Comparison of ENCODE assay signal across 9 cellular contexts in genomic region chr14:61586539-61587396, GRCh38.
DNase-seq lines count a peak whose midpoint lies in the region; ATAC-seq and TF ChIP-seq lines count a peak whose summit lies in the region.
"Had no signal": no experiment of that assay in that cellular context is flagged by ENCODE, and none has a peak within 500 bp of the region (broad histone marks: within the 10 kb centered on the region; RNA-seq: fewer than 3 reads in every experiment).

No MANE protein-coding gene starts in this region.

- in situ Hi-C loops in transverse colon (cut with MboI; ENCODE audit: low pct_ligation_motif_present in 1 of 4, low pct_unique_long_range_greater_than_20kb in 1 of 4, low sequenced_read_pairs in 3 of 4) = no loop called here

- DNase-seq in RWPE1 (ENCODE audit: low spot score) (peak; percentile 32), dorsolateral prefrontal cortex (no peak), mesothelial cell of epicardium (ENCODE audit: low spot score in 2 of 2, unreplicated experiment in 2 of 2) (no peak), transverse colon (no peak)
- DNase-seq in stimulated activated CD4-positive, alpha-beta T cell treated with anti-CD3 and anti-CD28 coated beads, Interleukin-4, amount 100 ng/mL, for 4 hours = no peak
- DNase-seq: NCI-H1694 treated with DMSO at 0.1 percent for 48 hours; stimulated activated CD4-positive, alpha-beta T cell treated with anti-CD3 and anti-CD28 coated beads, Interleukin-1b, Interleukin-23, amount 100 ng/mL, for 48 hours had no signal

- no peaks in the 10 kb centered on the region for H3K9me3 ChIP-seq in transverse colon

- 29 to 78% methylated on average over 3 to 7 of the region's 7 CpGs for WGBS in transverse colon (ENCODE audit: low coverage in 1 of 2), 2 donors

- peaks cover 17% of the 10 kb centered on the region for H3K4me1 Mint-ChIP-seq in mesothelial cell of epicardium
- H3K4me1 Mint-ChIP-seq in activated T-helper 17 cell treated with anti-CD3 and anti-CD28 coated beads, Interleukin-2, amount 50 U/mL, for 72 hours = no peaks in the 10 kb centered on the region

- no peak overlapping the region for H3K4me3 Mint-ChIP-seq in mesothelial cell of epicardium
- H3K4me3 Mint-ChIP-seq in activated T-helper 17 cell treated with anti-CD3 and anti-CD28 coated beads, Interleukin-2, amount 50 U/mL, for 72 hours = no peak overlapping the region

- CTCF ChIA-PET in RWPE1 (lab: Yijun Ruan, JAX) = no interaction called here

- no peaks in the 10 kb centered on the region for H3K9me3 Mint-ChIP-seq in mesothelial cell of epicardium
- H3K9me3 Mint-ChIP-seq in activated T-helper 17 cell treated with anti-CD3 and anti-CD28 coated beads, Interleukin-2, amount 50 U/mL, for 72 hours = no peaks in the 10 kb centered on the region

- peak overlapping the region; percentile 97 for H3K27ac Mint-ChIP-seq in mesothelial cell of epicardium
- H3K27ac Mint-ChIP-seq in activated T-helper 17 cell treated with anti-CD3 and anti-CD28 coated beads, Interleukin-2, amount 50 U/mL, for 72 hours = no peak overlapping the region

- peaks cover 0 to 23% (median 14%) of the 10 kb centered on the region in 4 donors for H3K4me1 ChIP-seq in transverse colon

- no peaks in the 10 kb centered on the region for H3K27me3 Mint-ChIP-seq in mesothelial cell of epicardium (ENCODE audit: low read depth)
- no peaks in the 10 kb centered on the region for H3K27me3 Mint-ChIP-seq in activated T-helper 17 cell treated with anti-CD3 and anti-CD28 coated beads, Interleukin-2, amount 50 U/mL, for 72 hours

- H3K36me3 Mint-ChIP-seq in mesothelial cell of epicardium = no peaks in the 10 kb centered on the region
- no peaks in the 10 kb centered on the region for H3K36me3 Mint-ChIP-seq in activated T-helper 17 cell treated with anti-CD3 and anti-CD28 coated beads, Interleukin-2, amount 50 U/mL, for 72 hours (ENCODE audit: low read depth)

- no peak for TF ChIP-seq POLR2A in transverse colon (IDR thresholded peaks at IDR 0.05)

- H3K36me3 ChIP-seq in transverse colon = no peaks in the 10 kb centered on the region

- no peaks in the 10 kb centered on the region for H3K27me3 ChIP-seq in dorsolateral prefrontal cortex
- H3K27me3 ChIP-seq in transverse colon = no peaks in the 10 kb centered on the region

- TF ChIP-seq CTCF in RWPE1 (conservative IDR thresholded peaks at IDR 0.05; ENCODE audit: low read depth) = no peak
- TF ChIP-seq CTCF in dorsolateral prefrontal cortex (IDR thresholded peaks at IDR 0.05 in 54 of 56, conservative IDR thresholded peaks at IDR 0.05 in 2 of 56; ENCODE audit: low read depth in 1 of 56, partially characterized antibody in 56 of 56) = no peak
- TF ChIP-seq CTCF in mesothelial cell of epicardium (IDR thresholded peaks at IDR 0.05; ENCODE audit: unreplicated experiment) = no peak
- TF ChIP-seq CTCF in transverse colon (IDR thresholded peaks at IDR 0.05) = no peak

- POLR2A ChIA-PET in RWPE1 (lab: Yijun Ruan, JAX; ENCODE audit: low non-redundant PET) = interaction anchor here (1.2 kb wide), 1 partner anchor 12 kb away, joined by 3 read pairs; no protein-coding TSS in a partner anchor

- intact Hi-C loops in dorsolateral prefrontal cortex (cut with DNase I) = no loop called here
- intact Hi-C loops in transverse colon (cut with DNase I; ENCODE audit: low total_unique reads) = no loop called here

- no peak overlapping the region for H3K4me3 ChIP-seq in dorsolateral prefrontal cortex
- no peak overlapping the region for H3K4me3 ChIP-seq in transverse colon

- no peak for TF ChIP-seq EP300 in transverse colon (IDR thresholded peaks at IDR 0.05; ENCODE audit: low read depth)

- H3K27ac ChIP-seq in RWPE1 (peak overlapping the region; percentile 87), dorsolateral prefrontal cortex (peak overlapping the region in 41 of 59 donors; percentile 1 to 89 (median 50)), transverse colon (peak overlapping the region; percentile 28 to 60 (median 44))

- no peak for ATAC-seq in activated T-helper 17 cell treated with anti-CD3 and anti-CD28 coated beads, Interleukin-2, amount 50 U/mL, for 72 hours (replicated peaks)
- ATAC-seq in GM18517 (IDR thresholded peaks at IDR 0.05; ENCODE audit: unreplicated experiment) = no peak
